In the genomic region with DNA sequence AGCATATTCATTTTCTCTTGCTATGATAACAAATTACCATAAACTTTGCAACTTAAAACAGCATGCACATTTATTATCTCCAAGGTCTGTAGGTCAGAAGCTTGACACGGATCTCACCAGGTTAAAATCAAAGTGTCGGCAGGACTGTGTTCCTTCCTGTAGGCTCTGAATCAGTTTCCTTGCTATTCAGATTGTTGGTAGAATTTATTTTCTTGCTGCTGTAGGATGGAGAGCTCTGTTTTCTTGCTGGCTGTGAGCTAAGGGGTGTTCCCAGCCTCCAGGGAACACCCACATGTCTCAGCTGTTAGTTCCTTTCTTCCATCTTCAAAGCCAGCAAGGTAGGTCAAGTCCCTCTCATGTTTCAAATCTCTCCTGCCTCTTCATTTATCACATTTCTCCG, we compare ENCODE assay signal across 34 cellular contexts.
"Had no signal": no experiment of that assay in that cellular context is flagged by ENCODE, and none has a peak within 500 bp of the region (broad histone marks: within the 10 kb centered on the region; RNA-seq: fewer than 3 reads in every experiment).

No MANE protein-coding gene starts in this region.

- H3K36me3 ChIP-seq: adrenal gland, brain microvascular endothelial cell, breast epithelium had no signal

- H3K4me3 ChIP-seq: adrenal gland, body of pancreas, breast epithelium had no signal

- DNase-seq: activated B cell treated with CpG ODN at 0.5 μM for 24 hours; activated CD4-positive, alpha-beta memory T cell treated with anti-CD3 and anti-CD28 coated beads for 36 hours; activated CD4-positive, alpha-beta T cell treated with anti-CD3 and anti-CD28 coated beads for 4 hours; activated CD4-positive, alpha-beta T cell treated with anti-CD3 and anti-CD28 coated beads, Interleukin-2, amount 10 ng/mL, durations not matched to agents 24 days and 14 days; activated CD4-positive, alpha-beta T cell treated with anti-CD3 and anti-CD28 coated beads, Interleukin-2, amount 50 U/mL, for 1 hour; activated CD4-positive, alpha-beta T cell treated with anti-CD3 and anti-CD28 coated beads, Interleukin-2, amount 50 U/mL, for 4 hours; activated CD4-positive, CD25-positive, alpha-beta regulatory T cell treated with anti-CD3 and anti-CD28 coated beads, Interleukin-2, amount 50 U/mL, for 72 hours; activated CD8-positive, alpha-beta memory T cell treated with anti-CD3 and anti-CD28 coated beads, Interleukin-2, amount 50 U/mL, for 4 hours; activated CD8-positive, alpha-beta T cell treated with anti-CD3 and anti-CD28 coated beads for 36 hours; activated effector memory CD4-positive, alpha-beta T cell treated with anti-CD3 and anti-CD28 coated beads, Interleukin-2, amount 50 U/mL, for 16 hours; activated gamma-delta T cell treated with Interleukin-2 at 50 U/mL for 16 hours; activated naive CD4-positive, alpha-beta T cell; activated naive CD4-positive, alpha-beta T cell treated with anti-CD3 and anti-CD28 coated beads for 36 hours; activated naive CD4-positive, alpha-beta T cell treated with anti-CD3 and anti-CD28 coated beads, Interleukin-2, amount 50 U/mL, for 16 hours; activated naive CD8-positive, alpha-beta T cell treated with anti-CD3 and anti-CD28 coated beads for 36 hours; activated T-cell treated with anti-CD3 and anti-CD28 coated beads for 4 hours; activated T-cell treated with anti-CD3 and anti-CD28 coated beads, Interleukin-2, amount 50 U/mL, for 1 hour; activated T-cell treated with anti-CD3 and anti-CD28 coated beads, Interleukin-2, amount 50 U/mL, for 4 hours; activated T-cell treated with anti-CD3 and anti-CD28 coated beads, Interleukin-2, amount 50 U/mL, for 72 hours; adrenal gland; amniotic stem cell; aorta; body of pancreas; brain microvascular endothelial cell; central memory CD4-positive, alpha-beta T cell; T-helper 1 cell; T-helper 2 cell; T-helper 9 cell had no signal

- H3K27me3 ChIP-seq: adrenal gland, body of pancreas, brain microvascular endothelial cell, breast epithelium had no signal

- FAIRE-seq: astrocyte, TTC549 had no signal

- H3K4me1 ChIP-seq: breast epithelium had no signal

- ATAC-seq: activated CD8-positive, alpha-beta T cell treated with anti-CD3 and anti-CD28 coated beads for 36 hours; activated naive CD4-positive, alpha-beta T cell treated with anti-CD3 and anti-CD28 coated beads, Interleukin-2, amount 50 U/mL, for 72 hours; activated T-cell treated with anti-CD3 and anti-CD28 coated beads, Interleukin-2, amount 50 U/mL, for 4 hours; activated T-cell treated with anti-CD3 and anti-CD28 coated beads, Interleukin-2, amount 50 U/mL, for 72 hours; activated T-helper 17 cell treated with anti-CD3 and anti-CD28 coated beads, Interleukin-2, amount 50 U/mL, for 72 hours; body of pancreas had no signal

- H3K9me3 ChIP-seq: adrenal gland, body of pancreas, breast epithelium had no signal

- H3K27ac ChIP-seq: adrenal gland, body of pancreas, brain microvascular endothelial cell, breast epithelium, VCaP had no signal
